ENCODE assay signal across 7 cellular contexts in the genomic region with DNA sequence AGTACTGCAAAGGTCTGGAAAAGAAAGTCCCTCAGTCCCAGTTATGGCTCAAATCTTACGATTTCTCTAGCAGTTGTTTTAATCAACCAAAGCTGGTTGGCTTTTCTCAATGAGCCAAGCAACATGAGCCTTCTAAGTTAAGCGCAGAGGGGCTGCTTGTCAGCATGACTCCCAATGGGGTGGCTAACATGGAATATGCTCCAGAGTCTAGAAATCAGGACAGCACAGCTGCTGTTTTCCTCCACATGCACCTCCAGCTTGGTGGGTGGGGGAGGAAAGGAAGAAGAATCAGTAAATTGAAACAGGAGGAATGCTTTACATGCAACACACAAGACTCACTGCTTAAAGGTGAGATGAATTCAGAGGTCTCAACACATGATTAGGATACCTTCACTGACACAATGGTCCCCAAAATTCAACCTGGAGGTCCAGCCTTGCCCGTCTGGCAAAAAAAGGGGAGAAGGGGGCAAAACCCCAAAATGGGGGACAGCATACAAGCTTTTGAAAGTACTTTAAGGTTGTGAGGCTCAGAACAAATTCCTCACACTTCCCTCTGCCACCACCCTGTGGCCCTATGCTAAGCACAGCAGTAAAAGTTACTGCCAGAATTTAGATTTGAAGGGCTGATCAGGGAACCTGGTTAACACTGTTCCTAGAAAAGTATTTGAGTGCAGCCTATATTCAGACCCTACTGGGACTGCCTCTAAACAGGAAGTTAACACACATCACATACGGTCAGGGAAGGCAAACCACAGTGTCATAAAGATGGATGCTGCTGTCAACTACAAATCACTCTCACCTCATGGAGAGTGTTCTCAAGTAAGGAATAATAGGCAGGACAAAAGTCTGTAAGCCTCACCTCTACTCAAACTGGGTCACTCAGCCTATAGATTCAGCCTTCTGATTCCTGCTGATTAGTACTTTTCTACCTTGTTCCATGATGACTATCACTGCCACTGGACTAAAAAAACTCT. TPM values are rescaled to one million over a fixed set of nuclear protein-coding genes. Genes with fewer than 3 reads are reported as not detected.
DNase-seq lines count a peak whose midpoint lies in the region; ATAC-seq and TF ChIP-seq lines count a peak whose summit lies in the region.

No MANE protein-coding gene starts in this region.

- DNase-seq in NCI-H2171 treated with DMSO at 0.1 percent for 48 hours (lab: John Stamatoyannopoulos, UW) (peak; percentile 7), mammary epithelial cell (peak; percentile 19), mesenchymal stem cell (peak; percentile 38), NCI-H146 (lab: John Stamatoyannopoulos, UW) (no peak)

- no peak overlapping the region for H3K18ac ChIP-seq in mesenchymal stem cell (ENCODE audit: low read depth in 1 of 2, low read length in 2 of 2)

- H4K91ac ChIP-seq in mesenchymal stem cell (ENCODE audit: low read length), result no peak overlapping the region

- H3K79me1 ChIP-seq in mesenchymal stem cell (replicated peaks; ENCODE audit: low read length, poor library complexity, severe bottlenecking), result no peaks in the 10 kb centered on the region

- in situ Hi-C loops in mammary epithelial cell (cut with MboI; ENCODE audit: low sequenced_read_pairs in 2 of 2), result no loop called here

- H3K4me1 ChIP-seq in mammary epithelial cell (ENCODE audit: insufficient read depth, low read length), result peaks cover 26% of the 10 kb centered on the region
- peaks cover 7% of the 10 kb centered on the region for H3K4me1 ChIP-seq in mesenchymal stem cell (ENCODE audit: control insufficient read depth, insufficient read depth, low read depth, low read length)

- no peak overlapping the region for H2BK5ac ChIP-seq in mesenchymal stem cell (ENCODE audit: low read depth, low read length, poor library complexity, severe bottlenecking)

- H3K4me3 ChIP-seq in mammary epithelial cell (replicated peaks in 1 of 3; ENCODE audit: insufficient read depth in 1 of 3, low read depth in 2 of 3, low read length in 3 of 3) (peak overlapping the region in 2 of 3 experiments; percentile 80 to 93), mesenchymal stem cell (ENCODE audit: insufficient read depth in 1 of 2, low read depth in 1 of 2, low read length in 2 of 2) (peak overlapping the region in 1 of 2 experiments; percentile 97)

- CTCF ChIA-PET in mammary epithelial cell (lab: Charles Lee; ENCODE audit: low non-redundant PET), result interaction anchor here (0.6 kb wide), 1 partner anchor 66 kb away, joined by 4 read pairs; the partner anchor contains the start of gene RAB13

- no TSS peak for BruUV-seq in mammary epithelial cell (replicated peaks; lab: Mats Ljungman, UMichigan)

- intact Hi-C loops in mammary epithelial cell (cut with micrococcal nuclease), result loop anchor here (1.0 to 5.0 kb wide), 2 partner anchors 99 to 113 kb away; no protein-coding TSS in a partner anchor

- H2BK12ac ChIP-seq in mesenchymal stem cell (ENCODE audit: low read length in 2 of 2), result no peak overlapping the region

- H3K36me3 ChIP-seq in mammary epithelial cell (ENCODE audit: insufficient read depth, low read length) (peaks cover 3% of the 10 kb centered on the region), mesenchymal stem cell (ENCODE audit: control insufficient read depth in 1 of 2, insufficient read depth in 2 of 2, low read depth in 1 of 2, low read length in 2 of 2) (peaks cover under 1 to 4% of the 10 kb centered on the region in 2 experiments)

- no peak overlapping the region for H4K8ac ChIP-seq in mesenchymal stem cell (ENCODE audit: low read length)

- no peak overlapping the region for H2BK120ac ChIP-seq in mesenchymal stem cell (ENCODE audit: low read depth, low read length)

- H4K20me1 ChIP-seq in mammary epithelial cell (ENCODE audit: insufficient read depth, low read length), result no peaks in the 10 kb centered on the region

- no peak overlapping the region for H3K23ac ChIP-seq in mesenchymal stem cell (ENCODE audit: low read length in 2 of 2)

- dilution Hi-C loops in mammary epithelial cell (cut with HindIII; ENCODE audit: low sequenced_read_pairs), result loop anchor here (5.0 kb wide), 3 partner anchors 33 to 108 kb away; no protein-coding TSS in a partner anchor

- H3K9me3 ChIP-seq in mammary epithelial cell (replicated peaks; ENCODE audit: insufficient read depth, low read length) (no peaks in the 10 kb centered on the region), mesenchymal stem cell (ENCODE audit: control insufficient read depth, low read length) (no peaks in the 10 kb centered on the region)

- ATAC-seq in GM21447 (IDR thresholded peaks at IDR 0.05; ENCODE audit: unreplicated experiment) (no peak), HG02610 (IDR thresholded peaks at IDR 0.05; ENCODE audit: unreplicated experiment) (no peak)

- H3K4me2 ChIP-seq in mammary epithelial cell (ENCODE audit: insufficient read depth, low read depth, low read length) (peak overlapping the region; percentile 85), mesenchymal stem cell (ENCODE audit: low read length, poor library complexity, severe bottlenecking) (peak overlapping the region; percentile 10)

- no peak overlapping the region for H3K4ac ChIP-seq in mesenchymal stem cell (ENCODE audit: low read depth in 1 of 2, low read length in 2 of 2)

- H3K27me3 ChIP-seq in mammary epithelial cell (ENCODE audit: insufficient read depth, low read length) (no peaks in the 10 kb centered on the region), mesenchymal stem cell (ENCODE audit: control insufficient read depth in 1 of 2, insufficient read depth in 1 of 2, low read length in 2 of 2) (no peaks in the 10 kb centered on the region)

- H3K9ac ChIP-seq in mammary epithelial cell (ENCODE audit: insufficient read depth, low read length) (no peak overlapping the region), mesenchymal stem cell (ENCODE audit: low read length) (peak overlapping the region; percentile 90)

- TF ChIP-seq CTCF in GM12872 (IDR thresholded peaks at IDR 0.05; ENCODE audit: insufficient read depth, low read depth, low read length) (peak; percentile 45; the same call in 2 of the 3 replicates), mammary epithelial cell (conservative IDR thresholded peaks at IDR 0.05 in 1 of 2, IDR thresholded peaks at IDR 0.05 in 1 of 2; ENCODE audit: extremely low read depth in 1 of 2, insufficient read depth in 1 of 2, low read depth in 1 of 2, low read length in 2 of 2) (peak in 1 of 2 donors; percentile 40)

- H2AFZ ChIP-seq in mammary epithelial cell (ENCODE audit: low read depth, low read length), result no peak overlapping the region
- no peak overlapping the region for H2AFZ ChIP-seq in mesenchymal stem cell (ENCODE audit: low read depth, low read length)

- H3K27ac ChIP-seq in mammary epithelial cell (ENCODE audit: insufficient read depth, low read depth, low read length), result no peak overlapping the region
- H3K27ac ChIP-seq in mesenchymal stem cell (ENCODE audit: low read length, poor library complexity, severe bottlenecking), result no peak overlapping the region

- H2AK5ac ChIP-seq in mesenchymal stem cell (ENCODE audit: low read length, severe bottlenecking), result no peak overlapping the region

- H3K14ac ChIP-seq in mesenchymal stem cell (ENCODE audit: low read length in 2 of 2), result no peak overlapping the region

- H2BK15ac ChIP-seq in mesenchymal stem cell (ENCODE audit: low read depth, poor library complexity, severe bottlenecking), result no peak overlapping the region

- 44% methylated on average over 4 of the region's 4 CpGs for WGBS in mammary epithelial cell (ENCODE audit: low coverage, missing lambda C conversion rate)
- WGBS in mesenchymal stem cell, result 63% methylated on average over 4 of the region's 4 CpGs

- H3K79me2 ChIP-seq in mammary epithelial cell (ENCODE audit: insufficient read depth, low read length), result peaks cover 68% of the 10 kb centered on the region

RNA-seq across cellular contexts. Expression of gene GATAD2B, which starts 2.6 kb away (rescaled TPM):
- 10 to 100 TPM; 13.7 to 52.7 TPM for total RNA-seq in mammary epithelial cell
- 6.4 TPM for polyA plus RNA-seq in mammary epithelial cell
- polyA minus RNA-seq in mammary epithelial cell, result 57.0 TPM
- polyA plus RNA-seq in mesenchymal stem cell (2013, experiment 1 of 2), result 15.0 TPM
- polyA plus RNA-seq in mesenchymal stem cell (2013, experiment 2 of 2), result 14.1 TPM

RNA-seq across cellular contexts. Expression of gene DENND4B, which starts 26.4 kb away (rescaled TPM):
- total RNA-seq in mammary epithelial cell, result 10 to 100 TPM; 12.3 to 36.9 TPM
- polyA plus RNA-seq in mammary epithelial cell, result 21.3 TPM
- polyA minus RNA-seq in mammary epithelial cell, result 7.8 TPM
- polyA plus RNA-seq in mesenchymal stem cell (2013, experiment 1 of 2), result 21.7 TPM
- polyA plus RNA-seq in mesenchymal stem cell (2013, experiment 2 of 2), result 18.0 TPM

RNA-seq across cellular contexts. Expression of gene CRTC2, which starts 38.2 kb away (rescaled TPM):
- 10 to 100 TPM in 1 of 2 donors, 1 to 10 TPM in 1; 6.0 to 31.7 TPM for total RNA-seq in mammary epithelial cell
- polyA plus RNA-seq in mammary epithelial cell, result 16.8 TPM
- polyA minus RNA-seq in mammary epithelial cell, result 37.2 TPM
- 30.3 TPM for polyA plus RNA-seq in mesenchymal stem cell (2013, experiment 1 of 2)
- 27.0 TPM for polyA plus RNA-seq in mesenchymal stem cell (2013, experiment 2 of 2)

RNA-seq across cellular contexts. Expression of gene SLC39A1, which starts 43.2 kb away (rescaled TPM):
- total RNA-seq in mammary epithelial cell, result 10 to 100 TPM; 77.3 to 98.0 TPM
- 84.2 TPM for polyA plus RNA-seq in mammary epithelial cell
- polyA minus RNA-seq in mammary epithelial cell, result 38.3 TPM
- polyA plus RNA-seq in mesenchymal stem cell (2013, experiment 1 of 2), result 106 TPM
- polyA plus RNA-seq in mesenchymal stem cell (2013, experiment 2 of 2), result 105 TPM

RNA-seq across cellular contexts. Expression of gene CREB3L4, which starts 47.5 kb away (rescaled TPM):
- 1 to 10 TPM; 6.7 to 8.8 TPM for total RNA-seq in mammary epithelial cell
- 11.0 TPM for polyA plus RNA-seq in mammary epithelial cell
- polyA minus RNA-seq in mammary epithelial cell, result not detected
- polyA plus RNA-seq in mesenchymal stem cell (2013, experiment 1 of 2), result 3.3 TPM
- 2.9 TPM for polyA plus RNA-seq in mesenchymal stem cell (2013, experiment 2 of 2)
